ENCODE assay signal across 17 cellular contexts in the genomic region with DNA sequence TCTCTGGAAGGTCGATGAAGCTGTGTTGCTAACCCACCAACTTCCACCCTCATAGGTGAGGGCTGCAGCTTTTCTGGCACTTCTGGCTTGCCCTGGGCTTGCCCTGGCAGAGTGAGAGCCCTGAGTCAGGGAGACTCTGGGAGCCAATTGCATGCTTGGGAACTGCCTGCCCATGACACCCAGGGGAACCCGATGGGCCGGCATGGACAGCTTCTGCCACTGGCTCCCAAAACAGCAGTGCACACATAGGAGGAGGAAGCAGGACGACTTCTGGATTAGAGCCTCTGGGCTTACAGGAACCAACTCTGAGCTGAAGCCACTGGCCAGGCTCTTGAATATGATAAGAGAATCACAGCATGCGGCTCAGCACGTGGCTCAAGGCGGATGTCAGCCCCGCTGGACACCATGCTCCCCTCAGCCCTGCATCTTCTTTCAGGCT.
DNase-seq lines count a peak whose midpoint lies in the region; ATAC-seq and TF ChIP-seq lines count a peak whose summit lies in the region.
"Had no signal": no experiment of that assay in that cellular context is flagged by ENCODE, and none has a peak within 500 bp of the region (broad histone marks: within the 10 kb centered on the region; RNA-seq: fewer than 3 reads in every experiment).

No MANE protein-coding gene starts in this region.

- H3K27me3 Mint-ChIP-seq in immature natural killer cell (ENCODE audit: low read depth in 3 of 3), result peaks cover 0 to 2% (median 0%) of the 10 kb centered on the region in 3 donors
- H3K27me3 Mint-ChIP-seq: activated naive CD4-positive, alpha-beta T cell treated with anti-CD3 and anti-CD28 coated beads, Interleukin-2, amount 50 U/mL, for 24 hours; CD4-positive, CD25-positive, alpha-beta regulatory T cell had no signal

- no peaks in the 10 kb centered on the region for H3K4me1 Mint-ChIP-seq in immature natural killer cell
- H3K4me1 Mint-ChIP-seq: activated naive CD4-positive, alpha-beta T cell treated with anti-CD3 and anti-CD28 coated beads, Interleukin-2, amount 50 U/mL, for 24 hours; CD4-positive, CD25-positive, alpha-beta regulatory T cell had no signal

- H3K9me3 Mint-ChIP-seq in immature natural killer cell, result no peaks in the 10 kb centered on the region
- H3K9me3 Mint-ChIP-seq: activated naive CD4-positive, alpha-beta T cell treated with anti-CD3 and anti-CD28 coated beads, Interleukin-2, amount 50 U/mL, for 24 hours; HFFc6; mesothelial cell of epicardium; stimulated activated naive B cell treated with anti-CD40 and anti-IgM and Interleukin-4, amounts not matched to agents 10 μg/mL and 1 μg/mL and 100 μg/mL, for 72 hours had no signal

- H3K4me3 ChIP-seq in H7 (ENCODE audit: insufficient read depth, low read depth, low read length) (no peak overlapping the region), right atrium auricular region (no peak overlapping the region), spleen (no peak overlapping the region)
- H3K4me3 ChIP-seq: psoas muscle had no signal

- no peak for ATAC-seq in GM19467 (IDR thresholded peaks at IDR 0.05; ENCODE audit: unreplicated experiment)
- ATAC-seq: activated CD8-positive, alpha-beta T cell treated with anti-CD3 and anti-CD28 coated beads, Interleukin-2, amount 10 ng/mL, durations not matched to agents 7 days and 5 days; stimulated activated naive B cell treated with anti-CD40 and anti-IgM and Interleukin-4, amounts not matched to agents 10 μg/mL and 1 μg/mL and 100 μg/mL, for 72 hours had no signal

- no peaks in the 10 kb centered on the region for H3K9me3 ChIP-seq in right atrium auricular region
- H3K9me3 ChIP-seq in spleen, result no peaks in the 10 kb centered on the region
- H3K9me3 ChIP-seq: psoas muscle had no signal

- H3K27me3 ChIP-seq in H7 (ENCODE audit: control insufficient read depth, insufficient read depth, low read length) (no peaks in the 10 kb centered on the region), right atrium auricular region (no peaks in the 10 kb centered on the region), spleen (replicated peaks in 1 of 7) (peaks cover 0 to 6% (median 0%) of the 10 kb centered on the region in 7 donors)

- H3K36me3 ChIP-seq in H7 (replicated peaks; ENCODE audit: control insufficient read depth, insufficient read depth, low read length) (no peaks in the 10 kb centered on the region), right atrium auricular region (no peaks in the 10 kb centered on the region), spleen (no peaks in the 10 kb centered on the region)

- TF ChIP-seq CTCF in right atrium auricular region (IDR thresholded peaks at IDR 0.05) (no peak), spleen (IDR thresholded peaks at IDR 0.05 in 8 of 11, conservative IDR thresholded peaks at IDR 0.05 in 3 of 11) (no peak)

- no peaks in the 10 kb centered on the region for H3K36me3 Mint-ChIP-seq in immature natural killer cell
- H3K36me3 Mint-ChIP-seq: activated naive CD4-positive, alpha-beta T cell treated with anti-CD3 and anti-CD28 coated beads, Interleukin-2, amount 50 U/mL, for 24 hours; CD4-positive, CD25-positive, alpha-beta regulatory T cell; mesothelial cell of epicardium; stimulated activated naive B cell treated with anti-CD40 and anti-IgM and Interleukin-4, amounts not matched to agents 10 μg/mL and 1 μg/mL and 100 μg/mL, for 72 hours had no signal

- WGBS in spleen, 5 donors, result 72 to 80% (median 76%) methylated on average over 5 to 8 of the region's 8 CpGs

- H3K4me1 ChIP-seq in right atrium auricular region (peaks cover 0 to 21% of the 10 kb centered on the region in 2 donors), spleen (no peaks in the 10 kb centered on the region)

- no peak for TF ChIP-seq POLR2A in spleen (IDR thresholded peaks at IDR 0.05)

- H3K27ac ChIP-seq in right atrium auricular region (no peak overlapping the region), spleen (no peak overlapping the region)
- H3K27ac ChIP-seq: psoas muscle had no signal

- intact Hi-C loops in spleen (cut with DNase I; ENCODE audit: low total_unique reads), result loop anchor here (10.0 kb wide), 1 partner anchor 108 kb away; no protein-coding TSS in a partner anchor

- H3K4me3 Mint-ChIP-seq in immature natural killer cell, result no peak overlapping the region
- H3K4me3 Mint-ChIP-seq: activated CD8-positive, alpha-beta T cell treated with anti-CD3 and anti-CD28 coated beads, Interleukin-2, amount 10 ng/mL, durations not matched to agents 7 days and 5 days; activated naive CD4-positive, alpha-beta T cell treated with anti-CD3 and anti-CD28 coated beads, Interleukin-2, amount 50 U/mL, for 24 hours; CD4-positive, CD25-positive, alpha-beta regulatory T cell; HFFc6; mesothelial cell of epicardium; stimulated activated naive B cell treated with anti-CD40 and anti-IgM and Interleukin-4, amounts not matched to agents 10 μg/mL and 1 μg/mL and 100 μg/mL, for 72 hours had no signal

- no peak overlapping the region for H3K27ac Mint-ChIP-seq in immature natural killer cell
- H3K27ac Mint-ChIP-seq: activated CD8-positive, alpha-beta T cell treated with anti-CD3 and anti-CD28 coated beads, Interleukin-2, amount 10 ng/mL, durations not matched to agents 7 days and 5 days; activated naive CD4-positive, alpha-beta T cell treated with anti-CD3 and anti-CD28 coated beads, Interleukin-2, amount 50 U/mL, for 24 hours; CD4-positive, CD25-positive, alpha-beta regulatory T cell; HFFc6; mesothelial cell of epicardium; stimulated activated naive B cell treated with anti-CD40 and anti-IgM and Interleukin-4, amounts not matched to agents 10 μg/mL and 1 μg/mL and 100 μg/mL, for 72 hours had no signal

- DNase-seq in H7 (peak; percentile 64), right atrium auricular region (ENCODE audit: low spot score) (peak; percentile 58), spleen (peak; percentile 63), DMS53 treated with DMSO at 0.1 percent for 48 hours (lab: John Stamatoyannopoulos, UW; ENCODE audit: unreplicated experiment) (no peak), immature natural killer cell (no peak)
- DNase-seq in activated CD8-positive, alpha-beta memory T cell treated with anti-CD3 and anti-CD28 coated beads, Interleukin-2, amount 50 U/mL, for 4 hours, result peak; percentile 5
- DNase-seq: activated CD8-positive, alpha-beta T cell treated with anti-CD3 and anti-CD28 coated beads, Interleukin-2, amount 10 ng/mL, durations not matched to agents 7 days and 5 days; CD4-positive, CD25-positive, alpha-beta regulatory T cell; HFFc6; NCI-H510A treated with DMSO at 0.1 percent for 48 hours; psoas muscle; stimulated activated CD4-positive, alpha-beta T cell treated with anti-CD3 and anti-CD28 coated beads, Interleukin-4, amount 100 ng/mL, for 1 hour; stimulated activated naive B cell treated with anti-CD40 and anti-IgM and Interleukin-4, amounts not matched to agents 10 μg/mL and 1 μg/mL and 100 μg/mL, for 72 hours; T-helper 2 cell had no signal

Comparison
In these comparisons a context has a peak if more than half of its experiments do, and no peak if none do; other contexts are left out.
1. DNase-seq: peak in H7 (single experiment), activated CD8-positive, alpha-beta memory T cell treated with anti-CD3 and anti-CD28 coated beads, Interleukin-2, amount 50 U/mL, for 4 hours (single experiment), right atrium auricular region (single experiment) and spleen (single experiment); none in DMS53 treated with DMSO at 0.1 percent for 48 hours (single experiment) and immature natural killer cell (0 of 3).